In the genomic region with DNA sequence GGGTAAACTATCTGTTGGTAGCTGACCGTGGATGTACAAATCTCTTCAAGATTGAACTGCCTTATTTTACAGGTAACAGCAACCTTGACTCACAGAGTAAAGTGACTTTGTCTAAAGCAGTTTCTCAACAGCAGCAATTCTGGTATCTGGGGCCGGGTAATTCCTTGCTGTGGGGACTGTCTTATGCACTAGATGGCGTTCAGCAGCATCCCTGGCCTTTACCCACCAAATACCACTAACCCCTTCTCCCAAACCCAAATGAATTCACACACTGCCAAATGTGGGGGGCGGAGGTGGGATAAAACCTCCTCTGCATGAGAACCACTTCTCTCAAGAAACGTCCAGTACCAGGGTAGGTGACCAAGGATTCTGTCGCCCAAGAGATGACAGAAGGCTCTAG, we compare ENCODE assay signal across 14 cellular contexts. TPM values are rescaled to one million over a fixed set of nuclear protein-coding genes. Genes with fewer than 3 reads are reported as not detected.
DNase-seq lines count a peak whose midpoint lies in the region; ATAC-seq and TF ChIP-seq lines count a peak whose summit lies in the region.
"Had no signal": no experiment of that assay in that cellular context is flagged by ENCODE, and none has a peak within 500 bp of the region (broad histone marks: within the 10 kb centered on the region; RNA-seq: fewer than 3 reads in every experiment).

No MANE protein-coding gene starts in this region.

- H3K36me3 ChIP-seq in IMR-90 (ENCODE audit: control insufficient read depth, insufficient read depth, low read length), result no peaks in the 10 kb centered on the region
- H3K36me3 ChIP-seq: esophagus muscularis mucosa had no signal

- 0 out of 2 replicates have a peak overlapping the region, but pooled peaks have one; percentile 16 for H4K5ac ChIP-seq in IMR-90 (ENCODE audit: low read depth, low read length)

- H2BK5ac ChIP-seq in IMR-90 (ENCODE audit: low read depth, low read length, poor library complexity, severe bottlenecking), result no peak overlapping the region

- peaks cover 8% of the 10 kb centered on the region; the same call in 1 of the 2 replicates for H4K20me1 ChIP-seq in IMR-90 (ENCODE audit: insufficient read depth, low read length)

- no peak for TF ChIP-seq RAD21 in IMR-90 (IDR thresholded peaks at IDR 0.05; ENCODE audit: low read length)

- H4K8ac ChIP-seq in IMR-90 (ENCODE audit: low read depth in 2 of 2, low read length in 2 of 2), result 0 out of 4 replicates have a peak overlapping the region, but pooled peaks of 1 of the 2 experiments have one; percentile 12

- H3K79me1 ChIP-seq in IMR-90 (ENCODE audit: low read depth in 1 of 2, low read length in 2 of 2), result peaks cover 0 to 22% of the 10 kb centered on the region in 2 experiments; a peak in 3 of 4 replicates

- H2BK20ac ChIP-seq in IMR-90 (ENCODE audit: low read depth, low read length), result no peak overlapping the region

- intact Hi-C loops in IMR-90 (cut with micrococcal nuclease), result loop anchor here (1.0 kb wide), 1 partner anchor 189 kb away; no protein-coding TSS in a partner anchor

- H3K4me2 ChIP-seq in IMR-90 (ENCODE audit: low read depth, low read length), result no peak overlapping the region

- H3K36me3 Mint-ChIP-seq in WTC11, result no peaks in the 10 kb centered on the region

- H3K27me3 Mint-ChIP-seq in WTC11 (ENCODE audit: low read depth), result no peaks in the 10 kb centered on the region

- no peak overlapping the region for H2BK15ac ChIP-seq in IMR-90 (ENCODE audit: low read depth, low read length)

- dilution Hi-C loops in IMR-90 (cut with HindIII; ENCODE audit: low sequenced_read_pairs, unreplicated experiment), result no loop called here

- no peak overlapping the region for H3K23ac ChIP-seq in IMR-90 (ENCODE audit: low read depth, low read length)

- H3K27me3 ChIP-seq in IMR-90 (ENCODE audit: control insufficient read depth, insufficient read depth, low read length), result no peaks in the 10 kb centered on the region
- H3K27me3 ChIP-seq: esophagus muscularis mucosa had no signal

- CTCF ChIA-PET in IMR-90 (lab: Yijun Ruan, JAX) (no interaction called here), WTC11 (lab: Charles Lee) (no interaction called here)

- no TSS peak for BruUV-seq in IMR-90 (replicated peaks; lab: Mats Ljungman, UMichigan)

- TF ChIP-seq POLR2A in IMR-90 (IDR thresholded peaks at IDR 0.05; ENCODE audit: low read depth, low read length), result no peak

- 50% methylated on average over 1 of the region's 6 CpGs; no CpG with 5 or more reads in 1 of the 2 experiments for WGBS in IMR-90 (ENCODE audit: extremely low coverage in 2 of 2, insufficient read length in 1 of 2), 2 experiments

- H2BK120ac ChIP-seq in IMR-90 (ENCODE audit: low read depth, low read length), result no peak overlapping the region

- no peak overlapping the region for H3K14ac ChIP-seq in IMR-90 (replicated peaks; ENCODE audit: low read depth, low read length)

- POLR2A ChIA-PET in IMR-90 (lab: Charles Lee; ENCODE audit: unreplicated experiment) (no interaction called here), WTC11 (lab: Charles Lee) (no interaction called here)

- H3K4ac ChIP-seq in IMR-90 (ENCODE audit: low read depth, low read length), result no peak overlapping the region

- H2AK5ac ChIP-seq in IMR-90 (ENCODE audit: low read depth, low read length), result 0 out of 2 replicates have a peak overlapping the region, but pooled peaks have one; percentile 23

- peaks cover 27% of the 10 kb centered on the region for H3K4me1 Mint-ChIP-seq in WTC11

- ATAC-seq in IMR-90 (ENCODE audit: low read depth) (no peak), WTC11 (peak; percentile 32), GM21526 (IDR thresholded peaks at IDR 0.05; ENCODE audit: low FRiP score, unreplicated experiment) (no peak), GM19467 (IDR thresholded peaks at IDR 0.05; ENCODE audit: unreplicated experiment) (no peak)

- H3K56ac ChIP-seq in IMR-90 (ENCODE audit: extremely low read depth, insufficient read depth, low read length), result no peak overlapping the region

- peaks cover 3% of the 10 kb centered on the region; the same call in 1 of the 2 replicates for H3K4me1 ChIP-seq in IMR-90 (ENCODE audit: control insufficient read depth, insufficient read depth, low read length)

- peak overlapping the region; percentile 46; the same call in 1 of the 2 replicates for H3K27ac Mint-ChIP-seq in WTC11

- no peak overlapping the region for H3K9ac ChIP-seq in IMR-90 (ENCODE audit: low read depth, low read length)

- H3K18ac ChIP-seq in IMR-90 (ENCODE audit: low read depth, low read length), result no peak overlapping the region

- H3K9me3 Mint-ChIP-seq in WTC11, result 0 out of 2 replicates have a peak, but pooled peaks cover 4% of the 10 kb centered on the region

- DNase-seq in NCI-H1694 treated with DMSO at 0.1 percent for 48 hours (lab: John Stamatoyannopoulos, UW) (peak; percentile 5), NCI-H1694 (lab: John Stamatoyannopoulos, UW) (no peak), IMR-90 (no peak), WTC11 (ENCODE audit: low spot score) (peak; percentile 35), mesenteric fat pad (ENCODE audit: low spot score) (peak; percentile 24)
- DNase-seq in activated naive CD4-positive, alpha-beta T cell treated with anti-CD3 and anti-CD28 coated beads, Interleukin-2, amount 50 U/mL, for 16 hours, result no peak
- DNase-seq: NCI-H1436 treated with DMSO at 0.1 percent for 48 hours, occipital lobe, SW 1271 had no signal

- peaks cover 5% of the 10 kb centered on the region; the same call in 1 of the 2 replicates for H3K9me1 ChIP-seq in IMR-90 (ENCODE audit: insufficient read depth, low read length)

- H3K27ac ChIP-seq in IMR-90 (ENCODE audit: insufficient read depth, low read length), result no peak overlapping the region
- H3K27ac ChIP-seq: esophagus muscularis mucosa, HL-60 had no signal

- no peak overlapping the region for H3K4me3 ChIP-seq in IMR-90 (ENCODE audit: insufficient read depth, low read depth, low read length)
- H3K4me3 ChIP-seq: esophagus muscularis mucosa, HAP-1 had no signal

- H4K91ac ChIP-seq in IMR-90 (ENCODE audit: insufficient read depth, low read depth, low read length), result no peak overlapping the region

- H3K9me3 ChIP-seq in IMR-90 (ENCODE audit: control insufficient read depth, insufficient read depth, low read length), result no peaks in the 10 kb centered on the region
- H3K9me3 ChIP-seq: esophagus muscularis mucosa, HAP-1 had no signal

- H2AFZ ChIP-seq in IMR-90 (replicated peaks; ENCODE audit: low read length, poor library complexity), result peak overlapping the region; percentile 46

- in situ Hi-C loops in IMR-90 (cut with MboI; ENCODE audit: low sequenced_read_pairs), result no loop called here

- H3K4me3 Mint-ChIP-seq in WTC11, result peak overlapping the region; percentile 26; the same call in 1 of the 2 replicates

- peak overlapping the region; percentile 23 for H2AK9ac ChIP-seq in IMR-90 (replicated peaks; ENCODE audit: low read depth, low read length, poor library complexity)

- TF ChIP-seq CTCF in IMR-90 (conservative IDR thresholded peaks at IDR 0.05; ENCODE audit: low read depth, low read length), result 0 out of 2 replicates have a peak, but pooled peaks have one; percentile 22
- TF ChIP-seq CTCF in WTC11 (IDR thresholded peaks at IDR 0.05), result no peak

TF ChIP-seq in IMR-90, 13 proteins besides CTCF, POLR2A, EP300 and RAD21:
- TF ChIP-seq RCOR1 (IDR thresholded peaks at IDR 0.05; ENCODE audit: insufficient replicate concordance, low read length) (no peak), RFX5 (IDR thresholded peaks at IDR 0.05; ENCODE audit: low read depth, low read length) (no peak), BHLHE40 (IDR thresholded peaks at IDR 0.05; ENCODE audit: low read depth, low read length) (no peak), SMC3 (IDR thresholded peaks at IDR 0.05; ENCODE audit: low read depth, low read length) (no peak), MAFK (IDR thresholded peaks at IDR 0.05; ENCODE audit: low read depth, low read length) (no peak), CHD1 (IDR thresholded peaks at IDR 0.05; ENCODE audit: low read depth, low read length) (no peak)

TF ChIP-seq in WTC11, 78 proteins besides CTCF, POLR2A, EP300 and RAD21:
- no peak for TF ChIP-seq ELF4 (CRISPR knock-in tag; IDR thresholded peaks at IDR 0.05; ENCODE audit: low read depth)
- TF ChIP-seq, protein P1, sequence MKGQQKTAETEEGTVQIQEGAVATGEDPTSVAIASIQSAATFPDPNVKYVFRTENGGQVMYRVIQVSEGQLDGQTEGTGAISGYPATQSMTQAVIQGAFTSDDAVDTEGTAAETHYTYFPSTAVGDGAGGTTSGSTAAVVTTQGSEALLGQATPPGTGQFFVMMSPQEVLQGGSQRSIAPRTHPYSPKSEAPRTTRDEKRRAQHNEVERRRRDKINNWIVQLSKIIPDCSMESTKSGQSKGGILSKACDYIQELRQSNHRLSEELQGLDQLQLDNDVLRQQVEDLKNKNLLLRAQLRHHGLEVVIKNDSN (CRISPR knock-in tag; IDR thresholded peaks at IDR 0.05), result no peak
- TF ChIP-seq, protein P2, sequence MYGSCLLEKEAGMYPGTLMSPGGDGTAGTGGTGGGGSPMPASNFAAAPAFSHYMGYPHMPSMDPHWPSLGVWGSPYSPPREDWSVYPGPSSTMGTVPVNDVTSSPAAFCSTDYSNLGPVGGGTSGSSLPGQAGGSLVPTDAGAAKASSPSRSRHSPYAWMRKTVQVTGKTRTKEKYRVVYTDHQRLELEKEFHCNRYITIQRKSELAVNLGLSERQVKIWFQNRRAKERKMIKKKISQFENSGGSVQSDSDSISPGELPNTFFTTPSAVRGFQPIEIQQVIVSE (CRISPR knock-in tag; IDR thresholded peaks at IDR 0.05; ENCODE audit: borderline replicate concordance), result no peak
- TF ChIP-seq NR3C1 (CRISPR knock-in tag; conservative IDR thresholded peaks at IDR 0.05; ENCODE audit: low read depth), result no peak

RNA-seq across cellular contexts. Expression of gene INCENP, which starts 1.7 kb away (rescaled TPM):
- 23.8 and 26.9 TPM in 2 replicates for total RNA-seq in IMR-90 (2012; rRNA removed)
- polyA plus RNA-seq in IMR-90 (2012; rRNA removed), result 17.7 and 18.6 TPM in 2 replicates
- polyA plus RNA-seq in IMR-90 (2012; cell fraction: cytosol; rRNA removed), result 8.4 and 8.8 TPM in 2 replicates
- polyA plus RNA-seq in IMR-90 (2012; cell fraction: nucleus; rRNA removed; ENCODE audit: low replicate concordance), result 22.9 and 29.8 TPM in 2 replicates
- total RNA-seq in WTC11 (2021), result 125 to 158 TPM (median 126 TPM) in 3 replicates
- 14.7 TPM for total RNA-seq in mesenteric fat pad

Comparison
In these comparisons a context has a peak if more than half of its experiments do, and no peak if none do; other contexts are left out.
1. DNase-seq: peak in NCI-H1694 treated with DMSO at 0.1 percent for 48 hours (single experiment), WTC11 (single experiment) and mesenteric fat pad (single experiment); none in NCI-H1694 (single experiment), IMR-90 (single experiment) and activated naive CD4-positive, alpha-beta T cell treated with anti-CD3 and anti-CD28 coated beads, Interleukin-2, amount 50 U/mL, for 16 hours (single experiment).